In the genomic region with DNA sequence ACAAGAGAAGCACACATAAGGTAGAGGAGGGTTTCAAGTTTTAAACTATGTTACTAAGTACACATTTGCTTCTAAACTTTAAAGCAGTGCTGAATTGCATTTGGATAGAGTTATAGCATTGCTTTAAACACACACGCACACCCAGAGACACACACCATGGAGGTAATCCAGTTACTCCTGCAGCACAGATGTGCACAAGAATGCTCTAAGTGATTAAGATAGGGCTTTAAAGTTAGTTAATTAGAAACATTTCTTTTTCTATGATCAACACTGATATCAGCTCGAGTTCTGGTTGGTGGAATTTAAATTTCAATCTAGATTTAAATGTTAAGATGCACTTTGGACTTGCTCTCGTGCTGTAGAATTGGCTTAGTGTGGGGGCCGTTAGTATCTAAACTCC, we compare ENCODE assay signal across 16 cellular contexts.
A peak's percentile ranks its signal among the peaks of the same experiment; 100 is the strongest.
DNase-seq lines count a peak whose midpoint lies in the region; ATAC-seq and TF ChIP-seq lines count a peak whose summit lies in the region.
"Had no signal": no experiment of that assay in that cellular context is flagged by ENCODE, and none has a peak within 500 bp of the region (broad histone marks: within the 10 kb centered on the region; RNA-seq: fewer than 3 reads in every experiment).

No MANE protein-coding gene starts in this region.

- no peak for TF ChIP-seq POLR2A in prostate gland (IDR thresholded peaks at IDR 0.05)

- DNase-seq in NCI-H82 (lab: John Stamatoyannopoulos, UW) (peak; percentile 85), nephron progenitor cell (no peak), SIG-M5 treated with dmso at 0.1 percent for 504 hours (lab: John Stamatoyannopoulos, UW; ENCODE audit: unreplicated experiment) (no peak), prostate gland (ENCODE audit: low spot score) (no peak), NOMO-1 treated with DMSO at 0.1 percent for 48 hours (lab: John Stamatoyannopoulos, UW; ENCODE audit: unreplicated experiment) (no peak)
- DNase-seq: ACHN; AML-193; CD4-positive, alpha-beta memory T cell; DMS153; DMS79; GDM1; HCEC 1CT; HFFc6 had no signal

- H3K27ac ChIP-seq in prostate gland: no peak overlapping the region
- H3K27ac ChIP-seq: C4-2B had no signal

- H3K27ac Mint-ChIP-seq in nephron progenitor cell: peak overlapping the region; percentile 65
- H3K27ac Mint-ChIP-seq: CD4-positive, alpha-beta memory T cell; GM23338; HFFc6 had no signal

- H3K4me3 ChIP-seq in prostate gland: no peak overlapping the region
- H3K4me3 ChIP-seq: GM23338 had no signal

- no peaks in the 10 kb centered on the region for H3K9me3 ChIP-seq in prostate gland

- no peaks in the 10 kb centered on the region for H3K27me3 ChIP-seq in prostate gland (replicated peaks; ENCODE audit: insufficient read depth)

- H3K36me3 ChIP-seq in prostate gland: no peaks in the 10 kb centered on the region

- H3K9me3 Mint-ChIP-seq in nephron progenitor cell: peaks cover 3% of the 10 kb centered on the region

- WGBS in prostate gland: 75% methylated on average over 4 of the region's 4 CpGs

- no peak for ATAC-seq in SK-N-SH treated with all-trans-retinoic acid at 6 μM for 48 hours
- ATAC-seq: GM23338 had no signal

- H3K4me1 ChIP-seq in prostate gland (replicated peaks): no peaks in the 10 kb centered on the region

- no peaks in the 10 kb centered on the region for H3K27me3 Mint-ChIP-seq in nephron progenitor cell (ENCODE audit: low read depth, poor library complexity)
- H3K27me3 Mint-ChIP-seq: CD4-positive, alpha-beta memory T cell had no signal

- H3K4me1 Mint-ChIP-seq in nephron progenitor cell: peaks cover 6% of the 10 kb centered on the region
- H3K4me1 Mint-ChIP-seq: CD4-positive, alpha-beta memory T cell had no signal

- H3K4me3 Mint-ChIP-seq in nephron progenitor cell: no peak overlapping the region
- H3K4me3 Mint-ChIP-seq: CD4-positive, alpha-beta memory T cell; GM23338; HFFc6 had no signal

- H3K36me3 Mint-ChIP-seq in nephron progenitor cell (ENCODE audit: low read depth): peaks cover 5% of the 10 kb centered on the region

- intact Hi-C loops in prostate gland (cut with DNase I): no loop called here

- TF ChIP-seq CTCF in nephron progenitor cell (IDR thresholded peaks at IDR 0.05) (no peak), prostate gland (IDR thresholded peaks at IDR 0.05) (no peak)

TF ChIP-seq in SK-N-SH treated with all-trans-retinoic acid at 6 μM for 48 hours, 23 proteins besides CTCF, POLR2A, EP300 and RAD21:
- no peak for TF ChIP-seq ZNF8 (CRISPR knock-in tag; IDR thresholded peaks at IDR 0.05)
- peak; percentile 85 for TF ChIP-seq TCF4 (CRISPR knock-in tag; IDR thresholded peaks at IDR 0.05; ENCODE audit: borderline replicate concordance)
TF ChIP-seq in SK-N-SH treated with all-trans-retinoic acid at 6 μM for 48 hours: peak in this region for 1.
